Comparison of ENCODE assay signal across 9 cellular contexts in genomic region chr2:68643011-68643873, GRCh38. TPM values are rescaled to one million over a fixed set of nuclear protein-coding genes. Genes with fewer than 3 reads are reported as not detected.
A peak's percentile ranks its signal among the peaks of the same experiment; 100 is the strongest.
DNase-seq lines count a peak whose midpoint lies in the region; ATAC-seq and TF ChIP-seq lines count a peak whose summit lies in the region.
"Had no signal": no experiment of that assay in that cellular context is flagged by ENCODE, and none has a peak within 500 bp of the region (broad histone marks: within the 10 kb centered on the region; RNA-seq: fewer than 3 reads in every experiment).

Gene PROKR1, plus strand, starts transcription at chr2:68643579. Its CDS starts 2,243 bp downstream, at chr2:68645822.

- H3T11ph ChIP-seq in H9 (ENCODE audit: low read length): no peak within 1 kb of the TSS

- H3K27ac Mint-ChIP-seq in H9 (no peak within 1 kb of the TSS), WTC11 (no peak within 1 kb of the TSS), osteocyte (ENCODE audit: unreplicated experiment) (no peak within 1 kb of the TSS)

- peaks cover 48% of the 10 kb centered on the region for H3K27me3 Mint-ChIP-seq in H9 (ENCODE audit: low read depth)
- peaks cover 45% of the 10 kb centered on the region for H3K27me3 Mint-ChIP-seq in WTC11 (ENCODE audit: low read depth)
- peaks cover 73% of the 10 kb centered on the region for H3K27me3 Mint-ChIP-seq in osteocyte (ENCODE audit: unreplicated experiment)

- no peaks in the 10 kb centered on the region for H4K20me1 ChIP-seq in H9 (ENCODE audit: control insufficient read depth, insufficient read depth, insufficient read length)

- no peaks in the 10 kb centered on the region for H3K9me3 ChIP-seq in H9 (ENCODE audit: control insufficient read depth, low read depth, low read length)

- H3K23ac ChIP-seq in H9 (ENCODE audit: insufficient read length, low read depth, low read length): no peak within 1 kb of the TSS

- no peak for TF ChIP-seq CTCF in H9 (conservative IDR thresholded peaks at IDR 0.05)
- no peak for TF ChIP-seq CTCF in WTC11 (IDR thresholded peaks at IDR 0.05)
- no peak for TF ChIP-seq CTCF in osteocyte (IDR thresholded peaks at IDR 0.05)

- WGBS in H9 (ENCODE audit: extremely low coverage, insufficient read length, low lambda C conversion rate): no CpG with 5 or more reads among the region's 86 CpGs

- H3K27ac ChIP-seq in H9 (ENCODE audit: insufficient read length, low read depth, low read length): no peak within 1 kb of the TSS

- ATAC-seq in WTC11 (peak; percentile 73), HG03095 (IDR thresholded peaks at IDR 0.05; ENCODE audit: unreplicated experiment) (no peak), GM18858 (IDR thresholded peaks at IDR 0.05; ENCODE audit: unreplicated experiment) (no peak)

- peaks cover 5% of the 10 kb centered on the region; the same call in 1 of the 2 replicates for H3K27me3 ChIP-seq in H9 (ENCODE audit: insufficient read depth, low read length)

- no peak within 1 kb of the TSS for H2BK15ac ChIP-seq in H9 (ENCODE audit: low read depth, low read length)

- no peak within 1 kb of the TSS for H3K4ac ChIP-seq in H9 (ENCODE audit: low read depth, low read length)

- H3K79me1 ChIP-seq in H9 (ENCODE audit: insufficient read depth, low read depth, low read length, poor library complexity, severe bottlenecking): no peaks in the 10 kb centered on the region

- peak within 1 kb of the TSS; percentile 30 for H3K9ac ChIP-seq in H9 (ENCODE audit: extremely low read depth, insufficient read length, low read length)

- H3K4me1 Mint-ChIP-seq in H9: peaks cover 12 to 14% of the 10 kb centered on the region in 2 experiments
- peaks cover 15% of the 10 kb centered on the region for H3K4me1 Mint-ChIP-seq in WTC11
- H3K4me1 Mint-ChIP-seq in osteocyte (ENCODE audit: unreplicated experiment): peaks cover 2% of the 10 kb centered on the region

- H3K4me1 ChIP-seq in H9 (ENCODE audit: insufficient read depth, low read length): 0 out of 2 replicates have a peak, but pooled peaks cover 3% of the 10 kb centered on the region

- H3K23me2 ChIP-seq in H9 (ENCODE audit: insufficient read length, low read depth, low read length, poor library complexity, severe bottlenecking): peaks cover 10% of the 10 kb centered on the region

- H2AK5ac ChIP-seq in H9 (ENCODE audit: insufficient read length, low read length): no peak within 1 kb of the TSS

- no peak within 1 kb of the TSS for H2BK120ac ChIP-seq in H9 (ENCODE audit: low read depth, low read length, poor library complexity, severe bottlenecking)

- H4K5ac ChIP-seq in H9 (ENCODE audit: insufficient read length, low read depth, low read length): no peak within 1 kb of the TSS

- no peak within 1 kb of the TSS for H2BK20ac ChIP-seq in H9 (ENCODE audit: low read depth, low read length, poor library complexity, severe bottlenecking)

- H3K14ac ChIP-seq in H9 (ENCODE audit: insufficient read depth, low read length): peak within 1 kb of the TSS; percentile 41; the same call in 1 of the 2 replicates

- no peak within 1 kb of the TSS for H3K56ac ChIP-seq in H9 (ENCODE audit: insufficient read length, low read depth, low read length)

- peak within 1 kb of the TSS; percentile 67 for H3K4me2 ChIP-seq in H9 (ENCODE audit: insufficient read depth, insufficient read length, low read length)

- H4K91ac ChIP-seq in H9 (ENCODE audit: insufficient read length, low read depth, low read length): no peak within 1 kb of the TSS

- H2BK12ac ChIP-seq in H9 (ENCODE audit: insufficient read length, low read depth, low read length): no peak within 1 kb of the TSS

- no peak within 1 kb of the TSS for H2AFZ ChIP-seq in H9 (ENCODE audit: low read length)

- H4K8ac ChIP-seq in H9 (replicated peaks; ENCODE audit: insufficient read length, low read depth, low read length): no peak within 1 kb of the TSS

- POLR2A ChIA-PET in WTC11 (lab: Charles Lee): interaction anchor here (1.2 kb wide), 1 partner anchor 11 kb away, joined by 7 read pairs; no protein-coding TSS in a partner anchor

- no peak within 1 kb of the TSS for H2BK5ac ChIP-seq in H9 (ENCODE audit: insufficient read length, low read length)

- no peaks in the 10 kb centered on the region for H3K79me2 ChIP-seq in H9 (ENCODE audit: insufficient read depth, low read length)

- H3K9me3 Mint-ChIP-seq in H9 (peaks cover 0 to 3% of the 10 kb centered on the region in 2 experiments; a peak in 3 of 5 replicates), WTC11 (peaks cover 14% of the 10 kb centered on the region), osteocyte (ENCODE audit: unreplicated experiment) (peaks cover 9% of the 10 kb centered on the region)

- H3K4me3 Mint-ChIP-seq in H9 (peak within 1 kb of the TSS; percentile 75 to 88), WTC11 (peak within 1 kb of the TSS; percentile 80), osteocyte (ENCODE audit: unreplicated experiment) (peak within 1 kb of the TSS; percentile 42)

- H3K18ac ChIP-seq in H9 (ENCODE audit: insufficient read length, low read depth, low read length): peak within 1 kb of the TSS; percentile 10

- DNase-seq in AG20443 (ENCODE audit: low spot score) (peak; percentile 77), H9 (peak; percentile 65), WTC11 (ENCODE audit: low spot score) (peak; percentile 72), glomerular visceral epithelial cell (ENCODE audit: extremely low spot score) (peak; percentile 31), osteocyte (ENCODE audit: extremely low spot score, unreplicated experiment) (no peak), RPMI8226 (no peak)

- CTCF ChIA-PET in WTC11 (lab: Charles Lee): interaction anchor here (0.9 to 4.2 kb wide), 8 partner anchors 20 to 300 kb away, joined by 3 to 26 read pairs (median 4); no protein-coding TSS in a partner anchor

- H3K36me3 Mint-ChIP-seq in H9 (ENCODE audit: insufficient read depth in 1 of 3, low read depth in 3 of 3) (peaks cover 0 to 2% (median 0%) of the 10 kb centered on the region in 3 experiments; a peak in 2 of 7 replicates), WTC11 (peaks cover 11% of the 10 kb centered on the region), osteocyte (ENCODE audit: unreplicated experiment) (no peaks in the 10 kb centered on the region)

TF ChIP-seq in WTC11, 78 proteins besides CTCF, POLR2A, EP300 and RAD21 (continues in another document):
- TF ChIP-seq NFYB (CRISPR knock-in tag; conservative IDR thresholded peaks at IDR 0.05; ENCODE audit: low read depth) (no peak), FOXJ3 (CRISPR knock-in tag; IDR thresholded peaks at IDR 0.05; ENCODE audit: borderline replicate concordance) (no peak), RORB (CRISPR knock-in tag; IDR thresholded peaks at IDR 0.05) (no peak), ZSCAN18 (CRISPR knock-in tag; IDR thresholded peaks at IDR 0.05) (no peak), TCF7 (CRISPR knock-in tag; IDR thresholded peaks at IDR 0.05; ENCODE audit: low read depth) (peak; percentile 81; the same call in 1 of the 2 replicates), E2F1 (CRISPR knock-in tag; IDR thresholded peaks at IDR 0.05) (no peak)
- TF ChIP-seq, protein P1, sequence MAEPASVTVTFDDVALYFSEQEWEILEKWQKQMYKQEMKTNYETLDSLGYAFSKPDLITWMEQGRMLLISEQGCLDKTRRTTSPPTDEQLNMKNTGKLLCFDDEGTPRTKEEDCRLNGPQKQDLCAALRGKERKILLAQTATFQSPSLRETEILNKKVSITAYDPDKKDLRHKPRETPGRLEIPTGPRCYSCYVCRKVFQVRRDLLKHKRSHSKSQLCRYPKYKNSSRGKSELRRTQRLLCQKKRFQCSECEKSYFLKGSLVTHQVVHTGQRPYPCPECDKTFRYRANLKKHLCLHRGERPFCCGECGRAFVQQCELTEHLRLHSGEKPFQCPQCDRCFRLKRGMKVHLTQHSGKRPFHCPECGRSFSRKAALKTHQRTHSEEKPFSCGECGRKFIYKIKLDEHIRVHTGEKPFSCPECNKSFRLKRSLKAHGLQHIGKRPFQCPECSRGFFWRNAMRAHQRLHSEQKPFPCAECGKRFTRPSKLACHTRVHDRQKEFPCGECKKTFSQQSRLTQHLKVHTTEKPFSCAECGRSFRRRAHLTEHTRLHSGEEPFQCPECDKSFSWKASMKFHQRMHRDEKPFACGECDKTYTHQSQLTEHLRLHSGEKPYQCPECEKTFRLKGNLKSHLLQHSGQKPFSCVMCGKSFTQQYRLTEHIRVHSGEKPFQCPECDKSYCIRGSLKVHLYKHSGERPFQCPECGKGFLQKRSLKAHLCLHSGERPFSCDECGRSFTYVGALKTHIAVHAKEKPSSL (CRISPR knock-in tag; conservative IDR thresholded peaks at IDR 0.05): no peak
- TF ChIP-seq, protein P2, sequence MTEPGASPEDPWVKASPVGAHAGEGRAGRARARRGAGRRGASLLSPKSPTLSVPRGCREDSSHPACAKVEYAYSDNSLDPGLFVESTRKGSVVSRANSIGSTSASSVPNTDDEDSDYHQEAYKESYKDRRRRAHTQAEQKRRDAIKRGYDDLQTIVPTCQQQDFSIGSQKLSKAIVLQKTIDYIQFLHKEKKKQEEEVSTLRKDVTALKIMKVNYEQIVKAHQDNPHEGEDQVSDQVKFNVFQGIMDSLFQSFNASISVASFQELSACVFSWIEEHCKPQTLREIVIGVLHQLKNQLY (CRISPR knock-in tag; IDR thresholded peaks at IDR 0.05): no peak
- TF ChIP-seq, protein P3, sequence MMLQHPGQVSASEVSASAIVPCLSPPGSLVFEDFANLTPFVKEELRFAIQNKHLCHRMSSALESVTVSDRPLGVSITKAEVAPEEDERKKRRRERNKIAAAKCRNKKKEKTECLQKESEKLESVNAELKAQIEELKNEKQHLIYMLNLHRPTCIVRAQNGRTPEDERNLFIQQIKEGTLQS (CRISPR knock-in tag; conservative IDR thresholded peaks at IDR 0.05): no peak

RNA-seq across cellular contexts. Expression of gene PROKR1, which starts in this region (rescaled TPM):
- total RNA-seq in H9 (2021) (1.5 TPM in 2 replicates), WTC11 (2021) (2.6 to 4.4 TPM (median 2.8 TPM) in 3 replicates), osteocyte (not detected in 2 replicates)
- total RNA-seq: pulmonary artery endothelial cell had no signal

Comparison
In these comparisons a context has a peak if more than half of its experiments do, and no peak if none do; other contexts are left out.
1. DNase-seq: peak in AG20443 (single experiment), H9 (single experiment), WTC11 (single experiment) and glomerular visceral epithelial cell (single experiment); none in osteocyte (single experiment) and RPMI8226 (single experiment).
2. Peak in every context shown above with its lines, with median percentiles within 50 percentile points of each other: H3K4me3 Mint-ChIP-seq.